In the genomic region with DNA sequence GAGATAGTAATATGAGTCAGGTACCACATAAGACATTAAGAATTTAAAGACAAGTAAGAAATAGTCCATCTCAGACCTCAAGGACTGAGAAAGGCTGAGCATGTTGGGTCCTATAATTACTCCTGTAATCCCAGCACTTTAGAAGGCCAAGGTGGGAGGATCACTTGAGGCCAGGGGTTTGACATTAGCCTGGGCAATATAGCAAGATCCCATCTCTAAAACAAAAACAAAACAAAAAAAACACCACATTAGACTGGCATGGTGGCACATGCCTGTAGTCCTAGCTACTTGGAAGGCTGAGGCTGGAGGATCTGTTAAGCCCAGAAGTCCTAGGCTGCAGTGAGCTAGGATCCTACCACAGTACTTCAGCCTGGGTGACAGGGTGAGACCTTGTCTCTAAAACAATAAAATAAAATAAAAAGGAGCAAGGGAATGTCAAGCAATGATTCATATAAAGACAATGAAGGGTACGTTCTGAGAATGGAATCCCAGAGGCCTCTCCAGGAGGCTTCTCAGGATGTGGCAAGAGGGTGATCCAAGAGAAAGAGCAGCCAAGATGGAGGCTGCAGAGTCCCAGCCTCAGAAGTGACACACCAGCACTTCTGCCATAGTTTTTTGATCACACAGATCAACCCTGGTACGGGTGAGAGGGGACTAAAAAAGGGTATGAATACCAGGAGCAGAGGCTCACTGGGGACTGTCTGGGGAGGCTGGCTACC, we compare ENCODE assay signal across 1 cellular context.
TF ChIP-seq lines count a peak whose summit lies in the region.

No MANE protein-coding gene starts in this region.

TF ChIP-seq in HEK293T, 16 proteins besides CTCF, POLR2A, EP300 and RAD21:
- TF ChIP-seq PKNOX1 (IDR thresholded peaks at IDR 0.05) (no peak), ELF4 (IDR thresholded peaks at IDR 0.05) (no peak)
